10 cellular contexts compared by ENCODE assay signal in the genomic region with DNA sequence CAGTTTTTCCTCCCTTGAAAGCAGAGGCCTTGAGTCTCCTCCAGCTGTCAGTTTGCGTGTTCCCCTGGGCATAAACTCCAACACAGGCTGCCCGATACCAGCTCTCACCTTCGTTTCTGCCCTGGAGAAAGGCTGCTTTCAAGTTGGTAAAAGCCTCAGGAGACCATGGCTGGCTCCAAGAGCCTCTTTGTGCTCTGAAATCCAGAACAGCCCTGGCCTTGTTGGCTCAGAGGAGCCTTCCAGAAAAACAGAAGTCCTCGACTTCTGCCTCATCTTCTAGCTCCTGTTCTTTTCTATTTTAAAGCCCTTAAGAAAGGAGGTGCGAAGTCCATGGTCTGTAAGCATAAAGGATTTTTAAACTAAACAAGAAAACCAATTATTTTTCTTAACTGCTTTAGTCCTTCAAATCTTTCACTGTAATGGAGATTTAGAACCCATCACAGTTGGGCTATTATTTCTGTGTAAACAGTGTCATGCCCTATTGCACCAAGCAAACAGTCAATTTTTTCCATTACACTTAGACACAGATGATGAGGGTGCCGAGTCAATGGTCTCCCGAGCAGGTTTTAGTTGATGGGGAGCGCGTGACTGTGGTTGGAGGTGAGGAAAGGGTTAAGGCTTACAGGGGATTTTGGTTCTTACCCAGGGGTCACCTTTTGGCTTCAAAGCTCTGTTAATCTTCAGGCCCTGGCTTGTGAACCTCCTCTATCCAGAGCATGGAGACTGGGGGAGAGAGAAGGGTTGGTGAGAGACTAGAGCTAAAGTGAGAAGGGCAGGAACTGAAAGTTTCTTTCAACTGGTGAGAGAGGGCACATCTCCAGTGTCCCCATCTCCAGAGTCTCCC.
A peak's percentile ranks its signal among the peaks of the same experiment; 100 is the strongest.
DNase-seq lines count a peak whose midpoint lies in the region; ATAC-seq and TF ChIP-seq lines count a peak whose summit lies in the region.
"Had no signal": no experiment of that assay in that cellular context is flagged by ENCODE, and none has a peak within 500 bp of the region (broad histone marks: within the 10 kb centered on the region; RNA-seq: fewer than 3 reads in every experiment).

No MANE protein-coding gene starts in this region.

- peak overlapping the region; percentile 87 for H3K27ac ChIP-seq in BLaER1
- no peak overlapping the region for H3K27ac ChIP-seq in foreskin keratinocyte
- H3K27ac ChIP-seq: heart left ventricle had no signal

- H3K9me3 Mint-ChIP-seq in activated B cell treated with CpG ODN at 0.5 μM for 24 hours: no peaks in the 10 kb centered on the region
- H3K9me3 Mint-ChIP-seq: CD8-positive, alpha-beta T cell had no signal

- peak overlapping the region; percentile 57 for H3K9ac ChIP-seq in BLaER1

- no peaks in the 10 kb centered on the region for H3K27me3 Mint-ChIP-seq in activated B cell treated with CpG ODN at 0.5 μM for 24 hours

- peak overlapping the region; percentile 53 for H3K27ac Mint-ChIP-seq in activated B cell treated with CpG ODN at 0.5 μM for 24 hours
- H3K27ac Mint-ChIP-seq: CD8-positive, alpha-beta T cell had no signal

- peak overlapping the region; percentile 85 for H3K4me2 ChIP-seq in BLaER1

- no peaks in the 10 kb centered on the region for H3K9me3 ChIP-seq in BLaER1
- H3K9me3 ChIP-seq: heart left ventricle had no signal

- POLR2A ChIA-PET in activated B cell treated with CpG ODN at 0.5 μM for 24 hours (lab: Charles Lee): interaction anchor here (0.7 kb wide), 2 partner anchors 26 to 208 kb away, joined by 3 to 5 read pairs; no protein-coding TSS in a partner anchor

- CTCF ChIA-PET in activated B cell treated with CpG ODN at 0.5 μM for 24 hours (lab: Charles Lee): no interaction called here

- no peak overlapping the region for H3K4me3 ChIP-seq in BLaER1
- H3K4me3 ChIP-seq: heart left ventricle had no signal

- peaks cover 58% of the 10 kb centered on the region for H3K4me1 Mint-ChIP-seq in activated B cell treated with CpG ODN at 0.5 μM for 24 hours

- DNase-seq in activated B cell treated with CpG ODN at 0.5 μM for 24 hours (no peak), NCI-H128 (lab: John Stamatoyannopoulos, UW; ENCODE audit: unreplicated experiment) (no peak), foreskin keratinocyte (no peak), SIG-M5 (lab: John Stamatoyannopoulos, UW) (no peak)
- DNase-seq: CD8-positive, alpha-beta T cell; heart left ventricle had no signal

- H3K27me3 ChIP-seq in BLaER1: no peaks in the 10 kb centered on the region
- no peaks in the 10 kb centered on the region for H3K27me3 ChIP-seq in foreskin keratinocyte
- H3K27me3 ChIP-seq: heart left ventricle had no signal

- H3K4me3 Mint-ChIP-seq in activated B cell treated with CpG ODN at 0.5 μM for 24 hours: peak overlapping the region; percentile 41
- H3K4me3 Mint-ChIP-seq: CD8-positive, alpha-beta T cell had no signal

- ATAC-seq in GM18868 (IDR thresholded peaks at IDR 0.05; ENCODE audit: unreplicated experiment): peak; percentile 80
- peak; percentile 68 for ATAC-seq in HG03432 (IDR thresholded peaks at IDR 0.05; ENCODE audit: unreplicated experiment)
- peak; percentile 48 for ATAC-seq in activated B cell treated with CpG ODN at 0.5 μM for 24 hours (ENCODE audit: low read depth)
- no peak for ATAC-seq in HG03520 (IDR thresholded peaks at IDR 0.05; ENCODE audit: unreplicated experiment)
- ATAC-seq in foreskin keratinocyte: no peak
- ATAC-seq: CD8-positive, alpha-beta T cell; heart left ventricle had no signal

- intact Hi-C loops in activated B cell treated with CpG ODN at 0.5 μM for 24 hours (cut with micrococcal nuclease): no loop called here

- peaks cover 39% of the 10 kb centered on the region for H4K20me1 ChIP-seq in BLaER1

- H3K4me1 ChIP-seq in BLaER1 (peaks cover 100% of the 10 kb centered on the region), foreskin keratinocyte (no peaks in the 10 kb centered on the region)

- H3K36me3 ChIP-seq in BLaER1: peaks cover 16% of the 10 kb centered on the region
- H3K36me3 ChIP-seq: heart left ventricle had no signal

- TF ChIP-seq CTCF in activated B cell treated with CpG ODN at 0.5 μM for 24 hours (IDR thresholded peaks at IDR 0.05) (no peak), foreskin keratinocyte (conservative IDR thresholded peaks at IDR 0.05) (no peak)

- H3K36me3 Mint-ChIP-seq in activated B cell treated with CpG ODN at 0.5 μM for 24 hours (ENCODE audit: low read depth): peaks cover 5% of the 10 kb centered on the region

Comparison
In these comparisons a context has a peak if more than half of its experiments do, and no peak if none do; other contexts are left out.
1. ATAC-seq: peak in GM18868 (single experiment), HG03432 (single experiment) and activated B cell treated with CpG ODN at 0.5 μM for 24 hours (single experiment); none in HG03520 (single experiment) and foreskin keratinocyte (single experiment).